In genomic region chr3:60555704-60556340, GRCh38 we compare ENCODE assay signal across 9 cellular contexts.
DNase-seq lines count a peak whose midpoint lies in the region; ATAC-seq, FAIRE-seq and TF ChIP-seq lines count a peak whose summit lies in the region.
"Had no signal": no experiment of that assay in that cellular context is flagged by ENCODE, and none has a peak within 500 bp of the region (broad histone marks: within the 10 kb centered on the region; RNA-seq: fewer than 3 reads in every experiment).

No MANE protein-coding gene starts in this region.

- no peaks in the 10 kb centered on the region for H3K27me3 Mint-ChIP-seq in astrocyte (ENCODE audit: low read depth, unreplicated experiment)

- CTCF ChIA-PET in AG04450 (lab: Charles Lee) = no interaction called here

- H3K79me2 ChIP-seq in astrocyte (ENCODE audit: insufficient read depth, low read length) = no peaks in the 10 kb centered on the region

- H3K9me3 Mint-ChIP-seq in astrocyte (ENCODE audit: unreplicated experiment) = peaks cover 5% of the 10 kb centered on the region

- DNase-seq in AG04450 (ENCODE audit: low read depth, low spot score) = peak; percentile 23
- peak; percentile 85 for DNase-seq in astrocyte (ENCODE audit: low read depth)
- no peak for DNase-seq in GDM1 (lab: John Stamatoyannopoulos, UW)
- DNase-seq in NCI-H2196 treated with DMSO at 0.1 percent for 48 hours (lab: John Stamatoyannopoulos, UW; ENCODE audit: unreplicated experiment) = no peak
- DNase-seq in NCI-H748 treated with DMSO at 0.1 percent for 48 hours (lab: John Stamatoyannopoulos, UW) = no peak
- no peak for DNase-seq in globus pallidus (ENCODE audit: low spot score)
- DNase-seq: SJCRH30 had no signal

- H3K9ac ChIP-seq in astrocyte (ENCODE audit: low read length) = no peak overlapping the region

- H3K27me3 ChIP-seq in AG04450 (ENCODE audit: control insufficient read depth, insufficient read depth, low read length) (no peaks in the 10 kb centered on the region), astrocyte (ENCODE audit: insufficient read depth, low read length) (no peaks in the 10 kb centered on the region)
- H3K27me3 ChIP-seq: SJCRH30 had no signal

- no peaks in the 10 kb centered on the region for H3K36me3 Mint-ChIP-seq in astrocyte (ENCODE audit: low read depth, unreplicated experiment)

- peak; percentile 84 for ATAC-seq in GM19372 (IDR thresholded peaks at IDR 0.05; ENCODE audit: low read depth, unreplicated experiment)
- peak; percentile 91 for ATAC-seq in HG03064 (IDR thresholded peaks at IDR 0.05; ENCODE audit: low read depth, unreplicated experiment)

- no peaks in the 10 kb centered on the region for H3K36me3 ChIP-seq in astrocyte (ENCODE audit: insufficient read depth, low read length)
- H3K36me3 ChIP-seq: SJCRH30 had no signal

- H3K4me2 ChIP-seq in astrocyte (ENCODE audit: low read length) = peak overlapping the region; percentile 57

- POLR2A ChIA-PET in AG04450 (lab: Yijun Ruan, JAX) = no interaction called here

- no peak overlapping the region for H3K4me3 Mint-ChIP-seq in astrocyte (ENCODE audit: unreplicated experiment)

- no peaks in the 10 kb centered on the region for H3K9me3 ChIP-seq in AG04450 (ENCODE audit: control insufficient read depth, insufficient read depth, low read length)
- H3K9me3 ChIP-seq in astrocyte (ENCODE audit: insufficient read depth, low read depth, low read length) = no peaks in the 10 kb centered on the region
- H3K9me3 ChIP-seq: SJCRH30 had no signal

- no peaks in the 10 kb centered on the region for H4K20me1 ChIP-seq in astrocyte (ENCODE audit: insufficient read depth, low read length)

- H3K27ac Mint-ChIP-seq in astrocyte (ENCODE audit: unreplicated experiment) = no peak overlapping the region

- H3K4me3 ChIP-seq in AG04450 (ENCODE audit: low read depth, low read length) (no peak overlapping the region), astrocyte (ENCODE audit: insufficient read depth, low read depth, low read length) (no peak overlapping the region)
- H3K4me3 ChIP-seq: SJCRH30 had no signal

- H3K4me1 ChIP-seq in astrocyte (ENCODE audit: insufficient read depth, low read length) = peaks cover 11% of the 10 kb centered on the region
- H3K4me1 ChIP-seq: SJCRH30 had no signal

- FAIRE-seq in astrocyte (lab: Jason Lieb, UNC) = peak; percentile 85

- no peak for TF ChIP-seq CTCF in AG04450 (IDR thresholded peaks at IDR 0.05; ENCODE audit: low read depth, low read length)
- TF ChIP-seq CTCF in astrocyte (IDR thresholded peaks at IDR 0.05; ENCODE audit: insufficient read depth, low read depth, low read length) = no peak

- no peak overlapping the region for H3K27ac ChIP-seq in AG04450 (ENCODE audit: low read depth, low read length)
- peak overlapping the region; percentile 23 for H3K27ac ChIP-seq in astrocyte (ENCODE audit: low read depth, low read length)
- H3K27ac ChIP-seq: SJCRH30 had no signal

- H3K4me1 Mint-ChIP-seq in astrocyte (ENCODE audit: low read depth, unreplicated experiment) = peaks cover 22% of the 10 kb centered on the region

- H2AFZ ChIP-seq in astrocyte (ENCODE audit: low read depth, low read length) = peak overlapping the region; percentile 36

Comparison
In these comparisons a context has a peak if more than half of its experiments do, and no peak if none do; other contexts are left out.
1. DNase-seq: peak in AG04450 (single experiment) and astrocyte (single experiment); none in GDM1 (single experiment), NCI-H2196 treated with DMSO at 0.1 percent for 48 hours (single experiment), NCI-H748 treated with DMSO at 0.1 percent for 48 hours (single experiment) and globus pallidus (single experiment).